ENCODE assay signal across 13 cellular contexts in genomic region chr6:41929918-41930317, GRCh38.
"Had no signal": no experiment of that assay in that cellular context is flagged by ENCODE, and none has a peak within 500 bp of the region (broad histone marks: within the 10 kb centered on the region; RNA-seq: fewer than 3 reads in every experiment).

No MANE protein-coding gene starts in this region.

- H3K27ac Mint-ChIP-seq: activated T-helper 2 cell treated with anti-CD3 and anti-CD28 coated beads, Interferon-gamma antibody, Interleukin-2, Interleukin-4, amounts not matched to agents 10 μg/mL and 5 μg/mL and 100 μg/mL, durations not matched to agents 14 hours and 24 hours and 36 hours; nephron progenitor cell had no signal

- H3K4me1 ChIP-seq: colonic mucosa had no signal

- ATAC-seq: esophagus mucosa, left lung, sciatic nerve, T-helper 17 cell had no signal

- H3K4me3 Mint-ChIP-seq: activated naive CD4-positive, alpha-beta T cell treated with anti-CD3 and anti-CD28 coated beads, Interleukin-2, amount 10 ng/mL, durations not matched to agents 7 days and 5 days; nephron progenitor cell; T-helper 17 cell had no signal

- H3K27me3 ChIP-seq: colonic mucosa, left lung, spleen had no signal

- H3K9me3 ChIP-seq: colonic mucosa, left lung, spleen, thoracic aorta had no signal

- H3K27ac ChIP-seq: colonic mucosa, left lung, thoracic aorta had no signal

- H3K4me3 ChIP-seq: colonic mucosa, left lung, spleen, thoracic aorta had no signal

- H3K9me3 Mint-ChIP-seq: activated naive CD4-positive, alpha-beta T cell treated with anti-CD3 and anti-CD28 coated beads, Interleukin-2, amount 10 ng/mL, durations not matched to agents 7 days and 5 days; activated T-helper 2 cell treated with anti-CD3 and anti-CD28 coated beads, Interferon-gamma antibody, Interleukin-2, Interleukin-4, amounts not matched to agents 10 μg/mL and 5 μg/mL and 100 μg/mL, durations not matched to agents 14 hours and 24 hours and 36 hours; nephron progenitor cell had no signal

- DNase-seq: activated CD4-positive, alpha-beta T cell treated with anti-CD3 and anti-CD28 coated beads for 4 hours; activated naive CD4-positive, alpha-beta T cell treated with anti-CD3 and anti-CD28 coated beads, Interleukin-2, amount 10 ng/mL, durations not matched to agents 7 days and 5 days; amniotic stem cell; colonic mucosa; islet precursor cell; left lung; nephron progenitor cell; spleen; T-helper 17 cell had no signal

- H3K27me3 Mint-ChIP-seq: activated naive CD4-positive, alpha-beta T cell treated with anti-CD3 and anti-CD28 coated beads, Interleukin-2, amount 10 ng/mL, durations not matched to agents 7 days and 5 days; T-helper 17 cell had no signal
